Comparison of ENCODE assay signal across 1 cellular context in genomic region chr19:49869484-49870308, GRCh38.
TF ChIP-seq lines count a peak whose summit lies in the region.

No MANE protein-coding gene starts in this region.

TF ChIP-seq in IMR-90, 13 proteins besides CTCF, POLR2A, EP300 and RAD21 (continued from another document):
- TF ChIP-seq USF2 (IDR thresholded peaks at IDR 0.05; ENCODE audit: low read depth, low read length) (no peak), SMC3 (IDR thresholded peaks at IDR 0.05; ENCODE audit: low read depth, low read length) (no peak), CHD1 (IDR thresholded peaks at IDR 0.05; ENCODE audit: low read depth, low read length) (no peak), CEBPB (IDR thresholded peaks at IDR 0.05; ENCODE audit: low read depth, low read length) (no peak), FOS (IDR thresholded peaks at IDR 0.05; ENCODE audit: low read depth, low read length) (no peak; the same call in 1 of the 2 replicates), RCOR1 (IDR thresholded peaks at IDR 0.05; ENCODE audit: insufficient replicate concordance, low read length) (no peak), RFX5 (IDR thresholded peaks at IDR 0.05; ENCODE audit: low read depth, low read length) (peak; percentile 99)
- TF ChIP-seq, protein P1, sequence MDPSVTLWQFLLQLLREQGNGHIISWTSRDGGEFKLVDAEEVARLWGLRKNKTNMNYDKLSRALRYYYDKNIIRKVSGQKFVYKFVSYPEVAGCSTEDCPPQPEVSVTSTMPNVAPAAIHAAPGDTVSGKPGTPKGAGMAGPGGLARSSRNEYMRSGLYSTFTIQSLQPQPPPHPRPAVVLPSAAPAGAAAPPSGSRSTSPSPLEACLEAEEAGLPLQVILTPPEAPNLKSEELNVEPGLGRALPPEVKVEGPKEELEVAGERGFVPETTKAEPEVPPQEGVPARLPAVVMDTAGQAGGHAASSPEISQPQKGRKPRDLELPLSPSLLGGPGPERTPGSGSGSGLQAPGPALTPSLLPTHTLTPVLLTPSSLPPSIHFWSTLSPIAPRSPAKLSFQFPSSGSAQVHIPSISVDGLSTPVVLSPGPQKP (IDR thresholded peaks at IDR 0.05; ENCODE audit: borderline replicate concordance, low read depth, low read length) = no peak
